ENCODE assay signal across 11 cellular contexts in genomic region chr20:58669287-58670006, GRCh38. TPM values are rescaled to one million over a fixed set of nuclear protein-coding genes. Genes with fewer than 3 reads are reported as not detected.
DNase-seq lines count a peak whose midpoint lies in the region; ATAC-seq, FAIRE-seq and TF ChIP-seq lines count a peak whose summit lies in the region.
"Had no signal": no experiment of that assay in that cellular context is flagged by ENCODE, and none has a peak within 500 bp of the region (broad histone marks: within the 10 kb centered on the region; RNA-seq: fewer than 3 reads in every experiment).

No MANE protein-coding gene starts in this region.

- H4K20me1 ChIP-seq in BLaER1 (peaks cover 59% of the 10 kb centered on the region), K562 (replicated peaks; ENCODE audit: control insufficient read depth, insufficient read depth, low read length) (no peaks in the 10 kb centered on the region; the same call in 1 of the 2 replicates)

- H3K9me1 ChIP-seq in K562 (ENCODE audit: control insufficient read depth, insufficient read depth, low read length): no peaks in the 10 kb centered on the region

- H3K36me3 ChIP-seq in BLaER1 (peaks cover 84% of the 10 kb centered on the region), K562 (ENCODE audit: control insufficient read depth, insufficient read depth, low read length) (peaks cover 75% of the 10 kb centered on the region), suprapubic skin (peaks cover 57% of the 10 kb centered on the region)

- FAIRE-seq in K562 (lab: Jason Lieb, UNC): no peak
- FAIRE-seq: islet of Langerhans, RCC 7860 had no signal

- no peak for TF ChIP-seq POLR2A in K562 (conservative IDR thresholded peaks at IDR 0.05)
- TF ChIP-seq POLR2A in suprapubic skin (IDR thresholded peaks at IDR 0.05): no peak

- H3K4me2 ChIP-seq in BLaER1: peak overlapping the region; percentile 3; the same call in 1 of the 2 replicates
- no peak overlapping the region for H3K4me2 ChIP-seq in K562 (ENCODE audit: insufficient read depth, low read length)

- CTCF ChIA-PET in K562 (lab: Yijun Ruan, JAX; ENCODE audit: low intra/inter-chr PET ratio): no interaction called here

- intact Hi-C loops in K562 (cut with micrococcal nuclease): no loop called here

- TF ChIP-seq EP300 in K562 (IDR thresholded peaks at IDR 0.05; ENCODE audit: low read length) (no peak), suprapubic skin (IDR thresholded peaks at IDR 0.05) (no peak)

- H3K4me1 ChIP-seq in BLaER1 (peaks cover 10% of the 10 kb centered on the region), K562 (replicated peaks in 1 of 2; ENCODE audit: control insufficient read depth in 2 of 2, insufficient read depth in 2 of 2, low read length in 2 of 2) (no peaks in the 10 kb centered on the region), suprapubic skin (no peaks in the 10 kb centered on the region)

- DNase-seq in K562 (ENCODE audit: extremely low read depth in 1 of 4, low spot score in 3 of 4) (no peak), EL (no peak), suprapubic skin (ENCODE audit: low spot score in 2 of 2) (no peak), G401 (ENCODE audit: low spot score) (no peak), superior temporal gyrus (ENCODE audit: extremely low spot score) (no peak)
- DNase-seq: activated CD4-positive, alpha-beta T cell treated with anti-CD3 and anti-CD28 coated beads, Interleukin-2, amount 10 ng/mL, durations not matched to agents 7 days and 5 days had no signal

- in situ Hi-C loops in K562 (cut with MboI): no loop called here
- in situ Hi-C loops in G401 (cut with HindIII; ENCODE audit: low sequenced_read_pairs): no loop called here

- BruUV-seq in K562 (replicated peaks; lab: Mats Ljungman, UMichigan): no TSS peak

- WGBS in K562 (ENCODE audit: insufficient coverage, low coverage, missing lambda C conversion rate): 93% methylated on average over 16 of the region's 16 CpGs
- 53% methylated on average over 15 of the region's 16 CpGs for WGBS in suprapubic skin

- H2AFZ ChIP-seq in K562 (ENCODE audit: low read depth, low read length): no peak overlapping the region

- H3K27ac ChIP-seq in BLaER1: no peak overlapping the region
- H3K27ac ChIP-seq in K562 (ENCODE audit: extremely low read depth, low read depth, low read length): no peak overlapping the region
- no peak overlapping the region for H3K27ac ChIP-seq in suprapubic skin

- H3K4me3 ChIP-seq in BLaER1 (no peak overlapping the region), K562 (no peak overlapping the region), suprapubic skin (no peak overlapping the region)

- H3K9me3 ChIP-seq in BLaER1 (no peaks in the 10 kb centered on the region), K562 (replicated peaks; ENCODE audit: control insufficient read depth, insufficient read depth, low read depth, low read length) (no peaks in the 10 kb centered on the region), suprapubic skin (no peaks in the 10 kb centered on the region)

- H3K79me2 ChIP-seq in K562 (ENCODE audit: control insufficient read depth, insufficient read depth, low read length): peaks cover 16% of the 10 kb centered on the region; the same call in 2 of the 3 replicates

- POLR2A ChIA-PET in K562 (lab: Yijun Ruan, JAX): interaction anchor here (0.8 to 1.1 kb wide), 2 partner anchors 11 to 188 kb away, joined by 3 to 4 read pairs; no protein-coding TSS in a partner anchor

- TF ChIP-seq RAD21 in K562 (CRISPR knock-in tag; conservative IDR thresholded peaks at IDR 0.05 in 1 of 2, IDR thresholded peaks at IDR 0.05 in 1 of 2): no peak

- no peak for TF ChIP-seq CTCF in K562 (IDR thresholded peaks at IDR 0.05 in 2 of 3, conservative IDR thresholded peaks at IDR 0.05 in 1 of 3; ENCODE audit: insufficient read depth in 2 of 3, low read depth in 1 of 3, low read length in 3 of 3)
- no peak for TF ChIP-seq CTCF in suprapubic skin (IDR thresholded peaks at IDR 0.05)

- peak; percentile 60 for ATAC-seq in GM19328 (IDR thresholded peaks at IDR 0.05; ENCODE audit: unreplicated experiment)
- ATAC-seq in HG03097 (IDR thresholded peaks at IDR 0.05; ENCODE audit: low FRiP score, unreplicated experiment): peak; percentile 40
- ATAC-seq in K562: no peak

- no peaks in the 10 kb centered on the region for H3K27me3 ChIP-seq in BLaER1
- H3K27me3 ChIP-seq in K562 (ENCODE audit: control insufficient read depth in 2 of 2, insufficient read depth in 2 of 2, low read length in 2 of 2): no peaks in the 10 kb centered on the region
- no peaks in the 10 kb centered on the region for H3K27me3 ChIP-seq in suprapubic skin

- H3K9ac ChIP-seq in BLaER1: 0 out of 2 replicates have a peak overlapping the region, but pooled peaks have one; percentile 21
- no peak overlapping the region for H3K9ac ChIP-seq in K562 (ENCODE audit: insufficient read depth in 1 of 2, low read depth in 2 of 2, low read length in 2 of 2)

TF ChIP-seq in K562, 482 proteins besides CTCF, POLR2A, EP300 and RAD21:
- TF ChIP-seq POLR2G (IDR thresholded peaks at IDR 0.05; ENCODE audit: low read depth, low read length): 0 out of 2 replicates have a peak, but pooled peaks have one; percentile 20
- TF ChIP-seq IRF2 (CRISPR knock-in tag; IDR thresholded peaks at IDR 0.05): no peak

RNA-seq across cellular contexts. Expression of gene STX16, which starts 18.4 kb away (rescaled TPM):
- total RNA-seq in K562 (2011; cell fraction: chromatin; rRNA removed; ENCODE audit: low replicate concordance): 54.3 and 76.9 TPM in 2 replicates
- total RNA-seq in K562 (2011; cell fraction: nucleolus; rRNA removed): 24.7 and 29.5 TPM in 2 replicates
- total RNA-seq in K562 (2011; cell fraction: nucleoplasm; rRNA removed): 41.9 and 47.4 TPM in 2 replicates
- 11.9 and 14.7 TPM in 2 replicates for total RNA-seq in K562 (2014; rRNA removed)
- 13.4 and 14.3 TPM in 2 replicates for total RNA-seq in K562 (2014; rRNA removed; fragmentation: Illumina TruSeq; extraction: Trizol)
- total RNA-seq in K562 (2015; rRNA removed; fragmentation: Illumina TruSeq; extraction: Trizol): 11.2 and 12.0 TPM in 2 replicates
- 26.9 and 30.2 TPM in 2 replicates for total RNA-seq in K562 (2021)
- polyA plus RNA-seq in K562 (2011; rRNA removed): 36.0 and 43.5 TPM in 2 replicates
- polyA plus RNA-seq in K562 (2011; cell fraction: cytosol; rRNA removed): 16.2 and 29.9 TPM in 2 replicates
- polyA plus RNA-seq in K562 (2011; cell fraction: nucleus; rRNA removed): 46.7 and 52.7 TPM in 2 replicates
- polyA plus RNA-seq in K562 (2012): 31.3 and 42.9 TPM in 2 replicates
- 37.8 and 38.4 TPM in 2 replicates for polyA plus RNA-seq in K562 (2014; fragmentation: Illumina TruSeq; extraction: Trizol)
- polyA plus RNA-seq in K562 (2014; fragmentation: Nextera tagmentation; extraction: Ambion mirVana): 1 to 10 TPM; 4.4 to 4.9 TPM
- 39.5 and 45.4 TPM in 2 replicates for polyA plus RNA-seq in K562 (2014; rRNA removed)
- polyA minus RNA-seq in K562 (2011; rRNA and poly(A)+ RNA removed): 38.4 and 46.9 TPM in 2 replicates
- 11.9 and 17.3 TPM in 2 replicates for polyA minus RNA-seq in K562 (2011; cell fraction: cytosol; rRNA and poly(A)+ RNA removed)
- polyA minus RNA-seq in K562 (2011; cell fraction: nucleus; rRNA and poly(A)+ RNA removed): 16.7 and 25.8 TPM in 2 replicates
- 100 to 1,000 TPM in 1 of 4 donors, 10 to 100 TPM in 3; 35.6 to 138 (median 50.9) TPM for total RNA-seq in suprapubic skin
- 25.5 and 32.3 TPM in 2 replicates for total RNA-seq in G401 (2014; rRNA removed; shearing (Covaris generic))

RNA-seq across cellular contexts. Expression of gene NPEPL1, which starts 23.2 kb away (rescaled TPM):
- total RNA-seq in K562 (2011; cell fraction: chromatin; rRNA removed; ENCODE audit: low replicate concordance): 5.5 and 12.5 TPM in 2 replicates
- total RNA-seq in K562 (2011; cell fraction: nucleolus; rRNA removed): 9.0 and 10.3 TPM in 2 replicates
- total RNA-seq in K562 (2011; cell fraction: nucleoplasm; rRNA removed): 6.3 and 7.2 TPM in 2 replicates
- total RNA-seq in K562 (2014; rRNA removed): 1.1 and 1.4 TPM in 2 replicates
- total RNA-seq in K562 (2014; rRNA removed; fragmentation: Illumina TruSeq; extraction: Trizol): 0.22 and 0.29 TPM in 2 replicates
- 1.7 and 1.9 TPM in 2 replicates for total RNA-seq in K562 (2015; rRNA removed; fragmentation: Illumina TruSeq; extraction: Trizol)
- total RNA-seq in K562 (2021): 2.3 and 3.9 TPM in 2 replicates
- 0.36 and 1.6 TPM in 2 replicates for polyA plus RNA-seq in K562 (2011; rRNA removed)
- 0.16 and 0.62 TPM in 2 replicates for polyA plus RNA-seq in K562 (2011; cell fraction: cytosol; rRNA removed)
- polyA plus RNA-seq in K562 (2011; cell fraction: nucleus; rRNA removed): 23.5 and 26.4 TPM in 2 replicates
- polyA plus RNA-seq in K562 (2012): 3.4 and 7.1 TPM in 2 replicates
- 0.94 and 1.8 TPM in 2 replicates for polyA plus RNA-seq in K562 (2014; fragmentation: Illumina TruSeq; extraction: Trizol)
- under 1 TPM; 0.04 to 0.07 TPM for polyA plus RNA-seq in K562 (2014; fragmentation: Nextera tagmentation; extraction: Ambion mirVana)
- polyA plus RNA-seq in K562 (2014; rRNA removed): 5.0 and 5.6 TPM in 2 replicates
- 0.21 and 0.27 TPM in 2 replicates for polyA minus RNA-seq in K562 (2011; rRNA and poly(A)+ RNA removed)
- polyA minus RNA-seq in K562 (2011; cell fraction: cytosol; rRNA and poly(A)+ RNA removed): 0.95 and 1.0 TPM in 2 replicates
- polyA minus RNA-seq in K562 (2011; cell fraction: nucleus; rRNA and poly(A)+ RNA removed): 3.3 and 4.0 TPM in 2 replicates
- total RNA-seq in suprapubic skin: 10 to 100 TPM; 21.0 to 69.2 (median 42.0) TPM
- total RNA-seq in G401 (2014; rRNA removed; shearing (Covaris generic)): 1.3 and 5.4 TPM in 2 replicates
